In the genomic region with DNA sequence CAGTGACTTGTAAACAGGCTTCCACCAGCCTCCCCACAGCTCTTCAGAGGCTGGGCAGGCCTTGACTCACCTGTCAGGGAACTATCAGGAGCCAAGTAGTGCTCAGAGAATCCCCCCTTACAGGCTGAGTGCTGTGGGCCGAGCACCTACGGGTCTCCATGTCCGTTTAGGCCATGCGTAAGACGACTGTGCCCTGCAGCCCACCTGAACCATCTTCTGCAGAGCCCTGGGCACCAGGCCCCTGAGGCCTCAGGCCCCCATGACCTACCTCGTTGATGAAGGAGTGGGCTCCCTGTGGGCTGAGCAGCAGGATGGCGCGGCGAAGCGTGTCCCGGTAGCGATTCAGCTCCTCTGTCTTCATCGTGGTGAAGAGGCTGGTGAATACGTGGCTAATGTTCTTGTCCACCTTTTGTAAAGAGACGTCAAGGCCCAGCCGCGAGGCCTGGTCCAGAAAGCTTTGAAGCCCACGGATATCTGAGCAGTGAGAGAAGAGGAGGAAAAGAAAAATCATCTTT, we compare ENCODE assay signal across 5 cellular contexts.
"Had no signal": no experiment of that assay in that cellular context is flagged by ENCODE, and none has a peak within 500 bp of the region (broad histone marks: within the 10 kb centered on the region; RNA-seq: fewer than 3 reads in every experiment).

No MANE protein-coding gene starts in this region.

- H3K27me3 Mint-ChIP-seq: IgD-negative memory B cell had no signal

- H2AFZ ChIP-seq: GM23248 had no signal

- H3K36me3 ChIP-seq: HAP-1 had no signal

- H3K9ac ChIP-seq: GM23248 had no signal

- H3K9me3 ChIP-seq: HAP-1 had no signal

- H3K4me1 ChIP-seq: HAP-1 had no signal

- H3K4me3 Mint-ChIP-seq: HFFc6, IgD-negative memory B cell had no signal

- H3K27ac ChIP-seq: GM23248, HL-60 had no signal

- H3K27ac Mint-ChIP-seq: HFFc6, IgD-negative memory B cell had no signal

- DNase-seq: HFFc6 had no signal

- H3K4me3 ChIP-seq: GM23248, HAP-1 had no signal

- H3K9me3 Mint-ChIP-seq: IgD-negative memory B cell had no signal

- H3K4me1 Mint-ChIP-seq: IgD-negative memory B cell had no signal
